13 cellular contexts compared by ENCODE assay signal in genomic region chr10:114367676-114368391, GRCh38. TPM values are rescaled to one million over a fixed set of nuclear protein-coding genes. Genes with fewer than 3 reads are reported as not detected.
A peak's percentile ranks its signal among the peaks of the same experiment; 100 is the strongest.
DNase-seq lines count a peak whose midpoint lies in the region; ATAC-seq and TF ChIP-seq lines count a peak whose summit lies in the region.
"Had no signal": no experiment of that assay in that cellular context is flagged by ENCODE, and none has a peak within 500 bp of the region (broad histone marks: within the 10 kb centered on the region; RNA-seq: fewer than 3 reads in every experiment).

No MANE protein-coding gene starts in this region.

- H3K27me3 ChIP-seq in PC-3 (ENCODE audit: low read length) (no peaks in the 10 kb centered on the region), esophagus squamous epithelium (no peaks in the 10 kb centered on the region), neural progenitor cell (no peaks in the 10 kb centered on the region)
- H3K27me3 ChIP-seq: right lobe of liver had no signal

- no TSS peak for BruUV-seq in PC-3 (replicated peaks; lab: Mats Ljungman, UMichigan)

- H3K36me3 Mint-ChIP-seq in neural progenitor cell: peaks cover 6% of the 10 kb centered on the region
- H3K36me3 Mint-ChIP-seq: CD8-positive, alpha-beta memory T cell had no signal

- TF ChIP-seq CTCF in PC-3 (conservative IDR thresholded peaks at IDR 0.05; ENCODE audit: low read depth, low read length) (no peak), esophagus squamous epithelium (IDR thresholded peaks at IDR 0.05) (no peak), neural progenitor cell (IDR thresholded peaks at IDR 0.05) (no peak)

- H3K9me3 ChIP-seq in PC-3 (ENCODE audit: low read length): no peaks in the 10 kb centered on the region
- no peaks in the 10 kb centered on the region for H3K9me3 ChIP-seq in esophagus squamous epithelium
- H3K9me3 ChIP-seq in neural progenitor cell (ENCODE audit: low read depth): no peaks in the 10 kb centered on the region
- H3K9me3 ChIP-seq: right lobe of liver had no signal

- peak overlapping the region; percentile 38 for H3K27ac Mint-ChIP-seq in neural progenitor cell
- H3K27ac Mint-ChIP-seq: CD8-positive, alpha-beta memory T cell had no signal

- no peak overlapping the region for H3K9ac ChIP-seq in PC-3 (ENCODE audit: low read length)
- no peak overlapping the region for H3K9ac ChIP-seq in neural progenitor cell

- no peak for TF ChIP-seq POLR2A in esophagus squamous epithelium (IDR thresholded peaks at IDR 0.05)

- CTCF ChIA-PET in PC-3 (lab: Charles Lee): no interaction called here

- intact Hi-C loops in PC-3 (cut with micrococcal nuclease) (no loop called here), esophagus squamous epithelium (cut with DNase I) (no loop called here)

- peaks cover 9% of the 10 kb centered on the region for H3K9me3 Mint-ChIP-seq in neural progenitor cell
- H3K9me3 Mint-ChIP-seq: CD8-positive, alpha-beta memory T cell had no signal

- 35 to 48% methylated on average over 9 of the region's 9 CpGs for WGBS in esophagus squamous epithelium, 2 donors

- POLR2A ChIA-PET in PC-3 (lab: Charles Lee; ENCODE audit: unreplicated experiment): no interaction called here

- no peaks in the 10 kb centered on the region for H3K36me3 ChIP-seq in PC-3 (ENCODE audit: low read depth, low read length)
- H3K36me3 ChIP-seq in esophagus squamous epithelium: no peaks in the 10 kb centered on the region
- no peaks in the 10 kb centered on the region for H3K36me3 ChIP-seq in neural progenitor cell
- H3K36me3 ChIP-seq: right lobe of liver had no signal

- H3K4me2 ChIP-seq in PC-3 (ENCODE audit: low read length) (no peak overlapping the region), neural progenitor cell (no peak overlapping the region)

- peaks cover 4% of the 10 kb centered on the region for H3K27me3 Mint-ChIP-seq in neural progenitor cell (ENCODE audit: insufficient read depth, low read depth)

- peaks cover 24% of the 10 kb centered on the region for H3K4me1 Mint-ChIP-seq in neural progenitor cell

- H2AFZ ChIP-seq in PC-3 (ENCODE audit: low read length): no peak overlapping the region; the same call in 1 of the 2 replicates
- H2AFZ ChIP-seq in neural progenitor cell (replicated peaks): no peak overlapping the region

- no peak overlapping the region for H3K4me3 Mint-ChIP-seq in neural progenitor cell
- H3K4me3 Mint-ChIP-seq: CD8-positive, alpha-beta memory T cell had no signal

- H3K27ac ChIP-seq in PC-3 (ENCODE audit: low read length): no peak overlapping the region
- peak overlapping the region; percentile 15 to 66 (median 60) for H3K27ac ChIP-seq in esophagus squamous epithelium
- H3K27ac ChIP-seq in neural progenitor cell: no peak overlapping the region
- H3K27ac ChIP-seq: right lobe of liver had no signal

- DNase-seq in PC-3 (no peak), esophagus squamous epithelium (lab: John Stamatoyannopoulos, UW) (no peak), neural progenitor cell (ENCODE audit: low spot score) (no peak), ureter (ENCODE audit: low spot score) (peak; percentile 63), anterior cingulate cortex (lab: John Stamatoyannopoulos, UW) (no peak), NCI-H2107 (lab: John Stamatoyannopoulos, UW) (no peak)
- DNase-seq: activated CD4-positive, alpha-beta T cell treated with anti-CD3 and anti-CD28 coated beads for 1 hour; CD8-positive, alpha-beta memory T cell; right lobe of liver; T-helper 1 cell had no signal

- peaks cover 8% of the 10 kb centered on the region; the same call in 1 of the 2 replicates for H3K4me1 ChIP-seq in PC-3 (ENCODE audit: insufficient read depth, low read length)
- peaks cover 9 to 53% (median 14%) of the 10 kb centered on the region in 3 donors for H3K4me1 ChIP-seq in esophagus squamous epithelium
- no peaks in the 10 kb centered on the region for H3K4me1 ChIP-seq in neural progenitor cell
- H3K4me1 ChIP-seq: right lobe of liver had no signal

- H3K4me3 ChIP-seq in PC-3 (ENCODE audit: low read length) (no peak overlapping the region), esophagus squamous epithelium (no peak overlapping the region), neural progenitor cell (no peak overlapping the region)
- H3K4me3 ChIP-seq: coronary artery, right lobe of liver had no signal

- peak; percentile 33; the same call in 1 of the 2 replicates for ATAC-seq in PC-3
- no peak for ATAC-seq in GM18520 (IDR thresholded peaks at IDR 0.05; ENCODE audit: unreplicated experiment)
- no peak for ATAC-seq in HG03095 (IDR thresholded peaks at IDR 0.05; ENCODE audit: unreplicated experiment)
- ATAC-seq: right lobe of liver had no signal

- H4K20me1 ChIP-seq in PC-3 (ENCODE audit: low read length) (no peaks in the 10 kb centered on the region), neural progenitor cell (ENCODE audit: low read depth) (no peaks in the 10 kb centered on the region)

- no peaks in the 10 kb centered on the region for H3K9me2 ChIP-seq in PC-3 (replicated peaks; ENCODE audit: low read length)

- H3F3A ChIP-seq in PC-3 (ENCODE audit: low read length, unreplicated experiment) (no peaks in the 10 kb centered on the region), neural progenitor cell (ENCODE audit: low read depth) (no peaks in the 10 kb centered on the region)

- H3K79me2 ChIP-seq in PC-3 (ENCODE audit: low read length): no peaks in the 10 kb centered on the region
- H3K79me2 ChIP-seq in neural progenitor cell (ENCODE audit: low read depth): no peaks in the 10 kb centered on the region

RNA-seq across cellular contexts. Expression of gene AFAP1L2, which starts 36.5 kb away (rescaled TPM):
- total RNA-seq in PC-3 (2014; rRNA removed) (0.77 and 0.81 TPM in 2 replicates), esophagus squamous epithelium (10 to 100 TPM in 3 of 4 donors, 1 to 10 TPM in 1; 9.8 to 15.5 (median 11.8) TPM), neural progenitor cell (ENCODE audit: low replicate concordance) (4.8 and 6.9 TPM in 2 replicates), ureter (17.9 TPM)

Comparison
In these comparisons a context has a peak if more than half of its experiments do, and no peak if none do; other contexts are left out.
1. H3K27ac ChIP-seq: peak in esophagus squamous epithelium (4 of 4); none in PC-3 (single experiment) and neural progenitor cell (single experiment).